ENCODE assay signal across 9 cellular contexts in the genomic region with DNA sequence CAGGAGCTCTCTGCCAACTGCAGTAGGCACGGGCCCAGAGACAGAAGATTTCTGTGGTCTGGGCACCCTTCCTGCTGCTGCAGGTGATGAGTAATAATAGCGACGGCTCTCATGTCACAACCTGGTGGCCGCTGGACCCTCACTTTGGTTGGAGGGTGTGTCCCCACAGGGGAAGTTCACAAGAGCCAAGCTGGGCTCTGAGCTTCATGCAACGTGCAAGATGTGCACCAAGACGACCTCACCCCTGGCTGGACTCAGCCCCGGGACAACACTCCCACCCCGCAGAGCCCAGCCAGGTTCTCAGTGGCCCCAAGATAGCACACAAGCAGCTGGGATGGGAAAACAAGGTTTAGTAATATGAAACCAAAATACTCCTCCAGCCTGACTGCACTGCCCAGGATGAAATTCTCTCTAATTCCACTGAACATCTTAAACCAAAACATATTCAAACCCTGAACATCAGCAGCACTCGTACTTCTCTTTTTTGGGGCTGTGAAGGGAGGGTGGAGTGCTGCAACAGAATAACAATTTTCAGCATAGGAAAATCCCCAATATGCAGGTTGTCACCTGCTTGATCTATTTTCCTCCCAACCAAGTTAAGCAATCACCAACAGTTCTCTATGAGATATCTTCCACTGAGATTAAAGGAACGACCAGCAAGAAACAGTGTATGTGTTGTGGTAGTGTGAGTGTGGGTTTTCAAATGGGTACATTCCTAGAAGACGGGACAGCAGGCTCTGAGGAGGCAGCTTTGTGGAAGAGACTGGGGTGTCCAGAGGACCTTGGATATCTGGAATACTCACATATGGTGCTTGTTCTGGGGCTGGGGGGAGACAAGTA. TPM values are rescaled to one million over a fixed set of nuclear protein-coding genes. Genes with fewer than 3 reads are reported as not detected.
DNase-seq lines count a peak whose midpoint lies in the region; ATAC-seq and TF ChIP-seq lines count a peak whose summit lies in the region.
"Had no signal": no experiment of that assay in that cellular context is flagged by ENCODE, and none has a peak within 500 bp of the region (broad histone marks: within the 10 kb centered on the region; RNA-seq: fewer than 3 reads in every experiment).

No MANE protein-coding gene starts in this region.

- intact Hi-C loops in mucosa of descending colon (cut with DNase I, micrococcal nuclease) = no loop called here

- DNase-seq in NOMO-1 treated with dmso at 0.1 percent for 144 hours (lab: John Stamatoyannopoulos, UW; ENCODE audit: unreplicated experiment) (peak; percentile 63), mucosa of descending colon (no peak), GF-D8 (lab: John Stamatoyannopoulos, UW) (no peak), EL (no peak), glutamatergic neuron (no peak), chondrocyte (ENCODE audit: low spot score) (no peak)

- peaks cover 6% of the 10 kb centered on the region for H3K9me3 Mint-ChIP-seq in glutamatergic neuron (ENCODE audit: unreplicated experiment)
- H3K9me3 Mint-ChIP-seq in chondrocyte (ENCODE audit: low read depth) = no peaks in the 10 kb centered on the region

- H3K4me1 ChIP-seq in mucosa of descending colon (ENCODE audit: low read depth) = peaks cover 6% of the 10 kb centered on the region
- H3K4me1 ChIP-seq: HAP-1 had no signal

- H3K36me3 Mint-ChIP-seq in glutamatergic neuron (ENCODE audit: unreplicated experiment) (no peaks in the 10 kb centered on the region), chondrocyte (ENCODE audit: low read depth) (peaks cover 2% of the 10 kb centered on the region)

- H3K4me3 ChIP-seq in mucosa of descending colon = no peak overlapping the region
- H3K4me3 ChIP-seq: HAP-1 had no signal

- no peaks in the 10 kb centered on the region for H3K36me3 ChIP-seq in mucosa of descending colon (ENCODE audit: low read depth)
- H3K36me3 ChIP-seq: HAP-1 had no signal

- H3K4me1 Mint-ChIP-seq in glutamatergic neuron (ENCODE audit: low read depth, unreplicated experiment) = no peaks in the 10 kb centered on the region
- peaks cover 20% of the 10 kb centered on the region for H3K4me1 Mint-ChIP-seq in chondrocyte (ENCODE audit: low read depth)

- TF ChIP-seq CTCF in mucosa of descending colon (IDR thresholded peaks at IDR 0.05) (no peak), glutamatergic neuron (IDR thresholded peaks at IDR 0.05; ENCODE audit: partially characterized antibody, unreplicated experiment) (no peak), chondrocyte (IDR thresholded peaks at IDR 0.05) (no peak)

- H3K9me3 ChIP-seq in mucosa of descending colon = no peaks in the 10 kb centered on the region
- H3K9me3 ChIP-seq: HAP-1 had no signal

- no peak overlapping the region for H3K27ac Mint-ChIP-seq in glutamatergic neuron (ENCODE audit: unreplicated experiment)
- H3K27ac Mint-ChIP-seq in chondrocyte (ENCODE audit: unreplicated experiment) = no peak overlapping the region

- ATAC-seq in GM18520 (IDR thresholded peaks at IDR 0.05; ENCODE audit: unreplicated experiment) = peak; percentile 63
- peak; percentile 57 for ATAC-seq in GM21737 (IDR thresholded peaks at IDR 0.05; ENCODE audit: unreplicated experiment)
- peak; percentile 65 for ATAC-seq in mucosa of descending colon

- H3K27me3 Mint-ChIP-seq in glutamatergic neuron (ENCODE audit: unreplicated experiment) (no peaks in the 10 kb centered on the region), chondrocyte (ENCODE audit: low read depth) (no peaks in the 10 kb centered on the region)

- H3K4me3 Mint-ChIP-seq in glutamatergic neuron (ENCODE audit: unreplicated experiment) (no peak overlapping the region), chondrocyte (ENCODE audit: unreplicated experiment) (no peak overlapping the region)

RNA-seq across cellular contexts. Expression of a gene that starts 26.5 kb away (rescaled TPM):
- total RNA-seq in mucosa of descending colon (10 to 100 TPM; 17.7 to 25.7 (median 20.5) TPM), glutamatergic neuron (ENCODE audit: unreplicated experiment) (6.8 TPM), chondrocyte (4.2 to 8.6 TPM (median 8.4 TPM) in 3 replicates)
